ENCODE assay signal across 21 cellular contexts in genomic region chr7:2532199-2533162, GRCh38. TPM values are rescaled to one million over a fixed set of nuclear protein-coding genes. Genes with fewer than 3 reads are reported as not detected.
DNase-seq lines count a peak whose midpoint lies in the region; ATAC-seq, FAIRE-seq and TF ChIP-seq lines count a peak whose summit lies in the region.
"Not testable (repeated sequence)": the region's sequence is repeated elsewhere in the genome, so short reads cannot be mapped to it uniquely, and the experiment has no call there.
"Had no signal": no experiment of that assay in that cellular context is flagged by ENCODE, and none has a peak within 500 bp of the region (broad histone marks: within the 10 kb centered on the region; RNA-seq: fewer than 3 reads in every experiment).

No MANE protein-coding gene starts in this region.

- H3K4me1 ChIP-seq in Peyer's patch = peaks cover 8 to 45% (median 38%) of the 10 kb centered on the region in 4 donors
- H3K4me1 ChIP-seq in HepG2 (ENCODE audit: insufficient read depth, low read length) = peaks cover 36% of the 10 kb centered on the region
- H3K4me1 ChIP-seq in neutrophil (ENCODE audit: control insufficient read depth in 1 of 2, insufficient read depth in 1 of 2, low read depth in 1 of 2, low read length in 1 of 2) = peaks cover 38 to 40% of the 10 kb centered on the region in 2 experiments
- peaks cover 25 to 53% (median 40%) of the 10 kb centered on the region in 4 donors for H3K4me1 ChIP-seq in transverse colon

- H4K20me1 ChIP-seq in HepG2 (ENCODE audit: insufficient read depth, low read length) = not testable (repeated sequence)

- TF ChIP-seq RAD21 in HepG2 (CRISPR knock-in tag; IDR thresholded peaks at IDR 0.05) = not testable (repeated sequence)

- peak overlapping the region; percentile 70 for H3K27ac Mint-ChIP-seq in activated CD4-positive, alpha-beta memory T cell treated with anti-CD3 and anti-CD28 coated beads for 36 hours
- peak overlapping the region; percentile 23 for H3K27ac Mint-ChIP-seq in activated naive CD4-positive, alpha-beta T cell treated with anti-CD3 and anti-CD28 coated beads, Interleukin-2, amount 50 U/mL, for 24 hours
- H3K27ac Mint-ChIP-seq in effector memory CD8-positive, alpha-beta T cell = peak overlapping the region; percentile 69 to 87

- not testable (repeated sequence) for H3K9ac ChIP-seq in HepG2 (ENCODE audit: insufficient read depth, low read depth, low read length)

- peaks cover 37% of the 10 kb centered on the region for H3K4me1 Mint-ChIP-seq in activated CD4-positive, alpha-beta memory T cell treated with anti-CD3 and anti-CD28 coated beads for 36 hours (ENCODE audit: low read depth)
- H3K4me1 Mint-ChIP-seq in activated naive CD4-positive, alpha-beta T cell treated with anti-CD3 and anti-CD28 coated beads, Interleukin-2, amount 50 U/mL, for 24 hours = peaks cover 35% of the 10 kb centered on the region
- peaks cover 30 to 38% of the 10 kb centered on the region in 2 donors for H3K4me1 Mint-ChIP-seq in effector memory CD8-positive, alpha-beta T cell (ENCODE audit: low read depth in 2 of 2)

- not testable (repeated sequence) for H3K9me3 Mint-ChIP-seq in activated CD4-positive, alpha-beta memory T cell treated with anti-CD3 and anti-CD28 coated beads for 36 hours; activated naive CD4-positive, alpha-beta T cell treated with anti-CD3 and anti-CD28 coated beads, Interleukin-2, amount 50 U/mL, for 24 hours; effector memory CD8-positive, alpha-beta T cell

- peak; percentile 41 for DNase-seq in DMS153 treated with DMSO at 0.1 percent for 48 hours (lab: John Stamatoyannopoulos, UW; ENCODE audit: unreplicated experiment)
- DNase-seq in Peyer's patch = peak in 2 of 3 donors; percentile 69 to 71
- DNase-seq in activated CD4-positive, alpha-beta memory T cell treated with anti-CD3 and anti-CD28 coated beads for 36 hours; effector memory CD8-positive, alpha-beta T cell; HepG2 (ENCODE audit: low spot score): not testable (repeated sequence)
- peak; percentile 58 for DNase-seq in transverse colon

- H2AFZ ChIP-seq in HepG2 (ENCODE audit: low read length) = not testable (repeated sequence)

- CTCF ChIA-PET in activated CD4-positive, alpha-beta memory T cell treated with anti-CD3 and anti-CD28 coated beads for 36 hours (lab: Charles Lee); HepG2 (lab: Yijun Ruan, JAX; ENCODE audit: low intra/inter-chr PET ratio, low total read pairs): not testable (repeated sequence)

- H3K27me3 Mint-ChIP-seq in activated CD4-positive, alpha-beta memory T cell treated with anti-CD3 and anti-CD28 coated beads for 36 hours; activated naive CD4-positive, alpha-beta T cell treated with anti-CD3 and anti-CD28 coated beads, Interleukin-2, amount 50 U/mL, for 24 hours; effector memory CD8-positive, alpha-beta T cell: not testable (repeated sequence)

- POLR2A ChIA-PET in activated CD4-positive, alpha-beta memory T cell treated with anti-CD3 and anti-CD28 coated beads for 36 hours (lab: Charles Lee); HepG2 (lab: Yijun Ruan, JAX): not testable (repeated sequence)

- WGBS in HepG2 (ENCODE audit: low lambda C conversion rate) = 48% methylated on average over 9 of the region's 22 CpGs
- 69% methylated on average over 15 of the region's 22 CpGs; no CpG with 5 or more reads in 1 of the 2 donors for WGBS in transverse colon (ENCODE audit: low coverage in 1 of 2), 2 donors

- not testable (repeated sequence) for H3K36me3 Mint-ChIP-seq in activated CD4-positive, alpha-beta memory T cell treated with anti-CD3 and anti-CD28 coated beads for 36 hours; activated naive CD4-positive, alpha-beta T cell treated with anti-CD3 and anti-CD28 coated beads, Interleukin-2, amount 50 U/mL, for 24 hours
- H3K36me3 Mint-ChIP-seq in effector memory CD8-positive, alpha-beta T cell (ENCODE audit: insufficient read depth) = peaks cover 80% of the 10 kb centered on the region

- not testable (repeated sequence) for TF ChIP-seq EP300 in HepG2 (IDR thresholded peaks at IDR 0.05; ENCODE audit: low read depth in 2 of 2, low read length in 2 of 2); HepG2 (CRISPR knock-in tag; IDR thresholded peaks at IDR 0.05; ENCODE audit: borderline replicate concordance); transverse colon (IDR thresholded peaks at IDR 0.05; ENCODE audit: low read depth)

- not testable (repeated sequence) for BruUV-seq in HepG2 (replicated peaks; lab: Mats Ljungman, UMichigan)

- intact Hi-C loops in activated CD4-positive, alpha-beta memory T cell treated with anti-CD3 and anti-CD28 coated beads for 36 hours (cut with micrococcal nuclease); HepG2 (cut with micrococcal nuclease; ENCODE audit: unreplicated experiment); transverse colon (cut with DNase I; ENCODE audit: low total_unique reads): not testable (repeated sequence)

- not testable (repeated sequence) for TF ChIP-seq CTCF in Peyer's patch (IDR thresholded peaks at IDR 0.05); HepG2 (CRISPR knock-in tag; IDR thresholded peaks at IDR 0.05); neutrophil (IDR thresholded peaks at IDR 0.05); transverse colon (IDR thresholded peaks at IDR 0.05)

- not testable (repeated sequence) for H3K4me3 ChIP-seq in Peyer's patch; HepG2 (replicated peaks in 1 of 3; ENCODE audit: insufficient read depth in 1 of 3, low read depth in 2 of 3, low read length in 3 of 3); neutrophil (ENCODE audit: low read depth in 1 of 2, low read length in 1 of 2); transverse colon

- not testable (repeated sequence) for H3K36me3 ChIP-seq in Peyer's patch; HepG2 (replicated peaks in 1 of 2; ENCODE audit: control insufficient read depth in 1 of 2, insufficient read depth in 2 of 2, low read length in 2 of 2); neutrophil; transverse colon

- H3K27ac ChIP-seq in Peyer's patch = peak overlapping the region in 2 of 4 donors; percentile 49 to 81
- H3K27ac ChIP-seq in HepG2 (ENCODE audit: extremely low read length, insufficient read depth, low read length) = not testable (repeated sequence)
- peak overlapping the region; percentile 43 for H3K27ac ChIP-seq in neutrophil
- H3K27ac ChIP-seq in transverse colon = peak overlapping the region in 1 of 4 donors; percentile 78

- in situ Hi-C loops in HepG2 (cut with HindIII; ENCODE audit: extremely low pct_ligation_motif_present, low pct_unique_long_range_greater_than_20kb); transverse colon (cut with MboI; ENCODE audit: low pct_ligation_motif_present in 1 of 4, low pct_unique_long_range_greater_than_20kb in 1 of 4, low sequenced_read_pairs in 3 of 4): not testable (repeated sequence)

- not testable (repeated sequence) for TF ChIP-seq POLR2A in Peyer's patch (IDR thresholded peaks at IDR 0.05); HepG2 (IDR thresholded peaks at IDR 0.05; ENCODE audit: insufficient read depth in 1 of 2, low read depth in 2 of 2, low read length in 2 of 2); transverse colon (IDR thresholded peaks at IDR 0.05)

- FAIRE-seq in HepG2 (lab: Jason Lieb, UNC) = not testable (repeated sequence)

- not testable (repeated sequence) for H3K9me3 ChIP-seq in Peyer's patch; HepG2 (ENCODE audit: low read length); neutrophil; transverse colon

- not testable (repeated sequence) for ATAC-seq in effector memory CD8-positive, alpha-beta T cell (replicated peaks); HepG2

- not testable (repeated sequence) for H3K79me2 ChIP-seq in HepG2 (ENCODE audit: insufficient read depth, low read length)

- not testable (repeated sequence) for H3K4me3 Mint-ChIP-seq in activated CD4-positive, alpha-beta memory T cell treated with anti-CD3 and anti-CD28 coated beads for 36 hours; activated naive CD4-positive, alpha-beta T cell treated with anti-CD3 and anti-CD28 coated beads, Interleukin-2, amount 50 U/mL, for 24 hours
- H3K4me3 Mint-ChIP-seq in effector memory CD8-positive, alpha-beta T cell = peak overlapping the region; percentile 31 to 72

- not testable (repeated sequence) for H3K27me3 ChIP-seq in Peyer's patch, neutrophil, transverse colon
- peaks cover 0 to 11% of the 10 kb centered on the region in 2 experiments; a peak in 1 of 5 replicates for H3K27me3 ChIP-seq in HepG2 (ENCODE audit: control insufficient read depth in 1 of 2, insufficient read depth in 2 of 2, low read length in 2 of 2)

- H3K4me2 ChIP-seq in HepG2 (ENCODE audit: low read depth, low read length) = not testable (repeated sequence)

RNA-seq across cellular contexts. Expression of gene LFNG, which starts 12.9 kb away (rescaled TPM):
- total RNA-seq in Peyer's patch = 100 to 1,000 TPM in 1 of 4 donors, 10 to 100 TPM in 3; 22.3 to 104 (median 41.7) TPM
- total RNA-seq in activated CD4-positive, alpha-beta memory T cell treated with anti-CD3 and anti-CD28 coated beads for 36 hours = 10 to 100 TPM; 33.0 to 33.1 TPM
- 0.44 TPM in 1 of 2 replicates, not detected in the other for total RNA-seq in HepG2 (2016; rRNA removed; fragmentation: Illumina TruSeq; extraction: Trizol)
- total RNA-seq in HepG2 (2016; cell fraction: cytosol; rRNA removed; fragmentation: Illumina TruSeq; extraction: Trizol; ENCODE audit: low read depth) = not detected in 2 replicates
- 0.18 and 0.80 TPM in 2 replicates for total RNA-seq in HepG2 (2016; cell fraction: insoluble cytoplasmic fraction; rRNA removed; fragmentation: Illumina TruSeq; extraction: Trizol)
- 0.22 and 0.24 TPM in 2 replicates for total RNA-seq in HepG2 (2016; cell fraction: membrane; rRNA removed; fragmentation: Illumina TruSeq; extraction: Trizol)
- total RNA-seq in HepG2 (2016; cell fraction: nucleus; rRNA removed; fragmentation: Illumina TruSeq; extraction: Trizol) = 0.19 and 0.81 TPM in 2 replicates
- 1.5 and 1.6 TPM in 2 replicates for polyA plus RNA-seq in HepG2 (2011; rRNA removed)
- 1.1 and 2.1 TPM in 2 replicates for polyA plus RNA-seq in HepG2 (2011; cell fraction: cytosol; rRNA removed)
- polyA plus RNA-seq in HepG2 (2011; cell fraction: nucleus; rRNA removed) = 3.6 and 4.6 TPM in 2 replicates
- 0.72 and 1.2 TPM in 2 replicates for polyA plus RNA-seq in HepG2 (2012)
- 0.07 and 0.11 TPM in 2 replicates for polyA plus RNA-seq in HepG2 (2016; cell fraction: cytosol; fragmentation: Illumina TruSeq; extraction: Trizol; ENCODE audit: low read depth)
- 0.16 TPM in 1 of 2 replicates, not detected in the other for polyA plus RNA-seq in HepG2 (2016; cell fraction: insoluble cytoplasmic fraction; fragmentation: Illumina TruSeq; extraction: Trizol; ENCODE audit: low read depth)
- polyA plus RNA-seq in HepG2 (2016; cell fraction: membrane; fragmentation: Illumina TruSeq; extraction: Trizol; ENCODE audit: low read depth) = 0.12 and 0.18 TPM in 2 replicates
- polyA plus RNA-seq in HepG2 (2016; cell fraction: nucleus; fragmentation: Illumina TruSeq; extraction: Trizol; ENCODE audit: insufficient read depth, low read depth) = 0.70 and 1.00 TPM in 2 replicates
- polyA minus RNA-seq in HepG2 (2011; rRNA and poly(A)+ RNA removed; ENCODE audit: low replicate concordance) = 3.4 and 11.1 TPM in 2 replicates
- polyA minus RNA-seq in HepG2 (2011; cell fraction: cytosol; rRNA and poly(A)+ RNA removed) = 1.5 TPM in 2 replicates
- polyA minus RNA-seq in HepG2 (2011; cell fraction: nucleus; rRNA and poly(A)+ RNA removed) = 2.4 and 4.6 TPM in 2 replicates
- total RNA-seq in transverse colon = 100 to 1,000 TPM in 2 of 4 donors, 10 to 100 TPM in 2; 17.9 to 162 (median 80.6) TPM

RNA-seq across cellular contexts. Expression of gene BRAT1, which starts 22.8 kb away (rescaled TPM):
- 10 to 100 TPM; 43.3 to 73.3 (median 54.1) TPM for total RNA-seq in Peyer's patch
- total RNA-seq in activated CD4-positive, alpha-beta memory T cell treated with anti-CD3 and anti-CD28 coated beads for 36 hours = 10 to 100 TPM; 33.5 to 33.6 TPM
- 16.7 and 20.3 TPM in 2 replicates for total RNA-seq in HepG2 (2016; rRNA removed; fragmentation: Illumina TruSeq; extraction: Trizol)
- 3.4 and 3.6 TPM in 2 replicates for total RNA-seq in HepG2 (2016; cell fraction: cytosol; rRNA removed; fragmentation: Illumina TruSeq; extraction: Trizol; ENCODE audit: low read depth)
- total RNA-seq in HepG2 (2016; cell fraction: insoluble cytoplasmic fraction; rRNA removed; fragmentation: Illumina TruSeq; extraction: Trizol) = 13.2 and 21.6 TPM in 2 replicates
- 6.7 and 7.9 TPM in 2 replicates for total RNA-seq in HepG2 (2016; cell fraction: membrane; rRNA removed; fragmentation: Illumina TruSeq; extraction: Trizol)
- 18.7 and 21.1 TPM in 2 replicates for total RNA-seq in HepG2 (2016; cell fraction: nucleus; rRNA removed; fragmentation: Illumina TruSeq; extraction: Trizol)
- polyA plus RNA-seq in HepG2 (2011; rRNA removed) = 10.2 and 14.6 TPM in 2 replicates
- polyA plus RNA-seq in HepG2 (2011; cell fraction: cytosol; rRNA removed) = 5.0 and 10.7 TPM in 2 replicates
- 126 and 171 TPM in 2 replicates for polyA plus RNA-seq in HepG2 (2011; cell fraction: nucleus; rRNA removed)
- 10.2 and 14.9 TPM in 2 replicates for polyA plus RNA-seq in HepG2 (2012)
- polyA plus RNA-seq in HepG2 (2016; cell fraction: cytosol; fragmentation: Illumina TruSeq; extraction: Trizol; ENCODE audit: low read depth) = 1.2 and 1.3 TPM in 2 replicates
- 10.1 and 12.8 TPM in 2 replicates for polyA plus RNA-seq in HepG2 (2016; cell fraction: insoluble cytoplasmic fraction; fragmentation: Illumina TruSeq; extraction: Trizol; ENCODE audit: low read depth)
- polyA plus RNA-seq in HepG2 (2016; cell fraction: membrane; fragmentation: Illumina TruSeq; extraction: Trizol; ENCODE audit: low read depth) = 3.8 and 4.4 TPM in 2 replicates
- 43.7 and 48.3 TPM in 2 replicates for polyA plus RNA-seq in HepG2 (2016; cell fraction: nucleus; fragmentation: Illumina TruSeq; extraction: Trizol; ENCODE audit: insufficient read depth, low read depth)
- polyA minus RNA-seq in HepG2 (2011; rRNA and poly(A)+ RNA removed; ENCODE audit: low replicate concordance) = 16.2 and 23.5 TPM in 2 replicates
- polyA minus RNA-seq in HepG2 (2011; cell fraction: cytosol; rRNA and poly(A)+ RNA removed) = 7.9 and 8.9 TPM in 2 replicates
- polyA minus RNA-seq in HepG2 (2011; cell fraction: nucleus; rRNA and poly(A)+ RNA removed) = 10.3 and 10.4 TPM in 2 replicates
- 100 to 1,000 TPM in 1 of 4 donors, 10 to 100 TPM in 3; 31.7 to 120 (median 40.4) TPM for total RNA-seq in transverse colon

RNA-seq across cellular contexts. Expression of gene IQCE, which starts 26.3 kb away (rescaled TPM):
- total RNA-seq in Peyer's patch = 100 to 1,000 TPM in 1 of 4 donors, 10 to 100 TPM in 3; 30.0 to 159 (median 72.2) TPM
- total RNA-seq in activated CD4-positive, alpha-beta memory T cell treated with anti-CD3 and anti-CD28 coated beads for 36 hours = 10 to 100 TPM in 1 of 2 experiments, 1 to 10 TPM in 1; 8.5 to 10.7 TPM
- total RNA-seq in HepG2 (2016; rRNA removed; fragmentation: Illumina TruSeq; extraction: Trizol) = 2.5 and 3.0 TPM in 2 replicates
- 1.8 and 2.7 TPM in 2 replicates for total RNA-seq in HepG2 (2016; cell fraction: cytosol; rRNA removed; fragmentation: Illumina TruSeq; extraction: Trizol; ENCODE audit: low read depth)
- 1.6 and 2.7 TPM in 2 replicates for total RNA-seq in HepG2 (2016; cell fraction: insoluble cytoplasmic fraction; rRNA removed; fragmentation: Illumina TruSeq; extraction: Trizol)
- total RNA-seq in HepG2 (2016; cell fraction: membrane; rRNA removed; fragmentation: Illumina TruSeq; extraction: Trizol) = 3.0 and 4.1 TPM in 2 replicates
- total RNA-seq in HepG2 (2016; cell fraction: nucleus; rRNA removed; fragmentation: Illumina TruSeq; extraction: Trizol) = 2.9 and 4.3 TPM in 2 replicates
- polyA plus RNA-seq in HepG2 (2011; rRNA removed) = 1.5 and 1.7 TPM in 2 replicates
- polyA plus RNA-seq in HepG2 (2011; cell fraction: cytosol; rRNA removed) = 0.54 and 0.68 TPM in 2 replicates
- 4.0 and 6.8 TPM in 2 replicates for polyA plus RNA-seq in HepG2 (2011; cell fraction: nucleus; rRNA removed)
- polyA plus RNA-seq in HepG2 (2012) = 0.59 and 0.83 TPM in 2 replicates
- polyA plus RNA-seq in HepG2 (2016; cell fraction: cytosol; fragmentation: Illumina TruSeq; extraction: Trizol; ENCODE audit: low read depth) = 2.5 and 2.6 TPM in 2 replicates
- 2.2 and 3.8 TPM in 2 replicates for polyA plus RNA-seq in HepG2 (2016; cell fraction: insoluble cytoplasmic fraction; fragmentation: Illumina TruSeq; extraction: Trizol; ENCODE audit: low read depth)
- polyA plus RNA-seq in HepG2 (2016; cell fraction: membrane; fragmentation: Illumina TruSeq; extraction: Trizol; ENCODE audit: low read depth) = 3.3 and 3.7 TPM in 2 replicates
- 6.7 and 9.8 TPM in 2 replicates for polyA plus RNA-seq in HepG2 (2016; cell fraction: nucleus; fragmentation: Illumina TruSeq; extraction: Trizol; ENCODE audit: insufficient read depth, low read depth)
- 0.62 and 22.8 TPM in 2 replicates for polyA minus RNA-seq in HepG2 (2011; rRNA and poly(A)+ RNA removed; ENCODE audit: low replicate concordance)
- polyA minus RNA-seq in HepG2 (2011; cell fraction: cytosol; rRNA and poly(A)+ RNA removed) = 0.62 and 1.5 TPM in 2 replicates
- polyA minus RNA-seq in HepG2 (2011; cell fraction: nucleus; rRNA and poly(A)+ RNA removed) = 1.5 and 2.2 TPM in 2 replicates
- total RNA-seq in transverse colon = 100 to 1,000 TPM in 1 of 4 donors, 10 to 100 TPM in 3; 27.2 to 187 (median 55.5) TPM

RNA-seq across cellular contexts. Expression of gene GRIFIN, which starts 56.3 kb away (rescaled TPM):
- total RNA-seq in Peyer's patch = not detected
- total RNA-seq in activated CD4-positive, alpha-beta memory T cell treated with anti-CD3 and anti-CD28 coated beads for 36 hours = not detected
- not detected in 2 replicates for total RNA-seq in HepG2 (2016; rRNA removed; fragmentation: Illumina TruSeq; extraction: Trizol)
- not detected in 2 replicates for total RNA-seq in HepG2 (2016; cell fraction: cytosol; rRNA removed; fragmentation: Illumina TruSeq; extraction: Trizol; ENCODE audit: low read depth)
- not detected in 2 replicates for total RNA-seq in HepG2 (2016; cell fraction: insoluble cytoplasmic fraction; rRNA removed; fragmentation: Illumina TruSeq; extraction: Trizol)
- not detected in 2 replicates for total RNA-seq in HepG2 (2016; cell fraction: membrane; rRNA removed; fragmentation: Illumina TruSeq; extraction: Trizol)
- total RNA-seq in HepG2 (2016; cell fraction: nucleus; rRNA removed; fragmentation: Illumina TruSeq; extraction: Trizol) = not detected in 2 replicates
- not detected in 2 replicates for polyA plus RNA-seq in HepG2 (2011; rRNA removed)
- polyA plus RNA-seq in HepG2 (2011; cell fraction: cytosol; rRNA removed) = not detected in 2 replicates
- polyA plus RNA-seq in HepG2 (2011; cell fraction: nucleus; rRNA removed) = not detected in 2 replicates
- not detected in 2 replicates for polyA plus RNA-seq in HepG2 (2012)
- not detected in 2 replicates for polyA plus RNA-seq in HepG2 (2016; cell fraction: cytosol; fragmentation: Illumina TruSeq; extraction: Trizol; ENCODE audit: low read depth)
- polyA plus RNA-seq in HepG2 (2016; cell fraction: insoluble cytoplasmic fraction; fragmentation: Illumina TruSeq; extraction: Trizol; ENCODE audit: low read depth) = not detected in 2 replicates
- not detected in 2 replicates for polyA plus RNA-seq in HepG2 (2016; cell fraction: membrane; fragmentation: Illumina TruSeq; extraction: Trizol; ENCODE audit: low read depth)
- polyA plus RNA-seq in HepG2 (2016; cell fraction: nucleus; fragmentation: Illumina TruSeq; extraction: Trizol; ENCODE audit: insufficient read depth, low read depth) = not detected in 2 replicates
- polyA minus RNA-seq in HepG2 (2011; rRNA and poly(A)+ RNA removed; ENCODE audit: low replicate concordance) = not detected in 2 replicates
- not detected in 2 replicates for polyA minus RNA-seq in HepG2 (2011; cell fraction: cytosol; rRNA and poly(A)+ RNA removed)
- polyA minus RNA-seq in HepG2 (2011; cell fraction: nucleus; rRNA and poly(A)+ RNA removed) = not detected in 2 replicates
- total RNA-seq in transverse colon = not detected
- total RNA-seq: body of pancreas; Caco-2; endothelial cell of umbilical vein; frontal cortex; H7; lung microvascular endothelial cell; mucosa of gallbladder; NCI-H460; prostate gland; sigmoid colon; subcutaneous adipose tissue; T-helper 2 cell treated with Interferon-gamma antibody and Interleukin-4, amounts not matched to agents 100 ng/mL and 5 ng/mL, for 36 hours had no signal
- polyA plus RNA-seq: BJ, endothelial cell of umbilical vein, sigmoid colon had no signal

Comparison
In these comparisons a context has a peak if more than half of its experiments do, and no peak if none do; other contexts are left out.
1. H3K27ac Mint-ChIP-seq: peak in every context shown above with its lines; median percentile 78 in effector memory CD8-positive, alpha-beta T cell; 70 in activated CD4-positive, alpha-beta memory T cell treated with anti-CD3 and anti-CD28 coated beads for 36 hours; 23 in activated naive CD4-positive, alpha-beta T cell treated with anti-CD3 and anti-CD28 coated beads, Interleukin-2, amount 50 U/mL, for 24 hours.
2. RNA of gene LFNG, which starts 12.9 kb away (total RNA-seq): 17.9 to 162 TPM in transverse colon, 22.3 to 104 TPM in Peyer's patch and 33.0 to 33.1 TPM in activated CD4-positive, alpha-beta memory T cell treated with anti-CD3 and anti-CD28 coated beads for 36 hours; 0.18 to 0.81 TPM in HepG2; every median in the first group is over 10 times any median in the second.